22 cellular contexts compared by ENCODE assay signal in genomic region chr13:114161028-114161556, GRCh38. TPM values are rescaled to one million over a fixed set of nuclear protein-coding genes. Genes with fewer than 3 reads are reported as not detected.
DNase-seq lines count a peak whose midpoint lies in the region; ATAC-seq and TF ChIP-seq lines count a peak whose summit lies in the region.
"Had no signal": no experiment of that assay in that cellular context is flagged by ENCODE, and none has a peak within 500 bp of the region (broad histone marks: within the 10 kb centered on the region; RNA-seq: fewer than 3 reads in every experiment).

No MANE protein-coding gene starts in this region.

- H3K9me3 ChIP-seq in CD8-positive, alpha-beta T cell (ENCODE audit: low read length): no peaks in the 10 kb centered on the region
- H3K9me3 ChIP-seq: gastroesophageal sphincter, left lung, Peyer's patch, SK-N-SH, tibial nerve had no signal

- no peak for ATAC-seq in CD8-positive, alpha-beta T cell
- ATAC-seq in natural killer cell treated with Interleukin-12 subunit alpha and Interleukin-12 subunit beta and Interleukin-15 and Interleukin-18, amount 100 ng/mL, for 72 hours: peak in 1 of 2 donors; percentile 45
- ATAC-seq in GM18505 (IDR thresholded peaks at IDR 0.05; ENCODE audit: unreplicated experiment) (no peak), GM18511 (IDR thresholded peaks at IDR 0.05; ENCODE audit: unreplicated experiment) (no peak)

- no peak overlapping the region for H3K27ac ChIP-seq in CD8-positive, alpha-beta T cell (ENCODE audit: low read depth, low read length)
- H3K27ac ChIP-seq: gastroesophageal sphincter, tibial nerve had no signal

- peak overlapping the region; percentile 92 for H3K27ac Mint-ChIP-seq in activated CD4-positive, alpha-beta T cell treated with anti-CD3 and anti-CD28 coated beads, Interleukin-2, amount 10 ng/mL, durations not matched to agents 7 days and 5 days
- H3K27ac Mint-ChIP-seq in activated CD4-positive, alpha-beta T cell treated with anti-CD3 and anti-CD28 coated beads, Interleukin-2, amount 10 ng/mL, durations not matched to agents 24 days and 14 days: no peak overlapping the region
- H3K27ac Mint-ChIP-seq in CD8-positive, alpha-beta T cell: peak overlapping the region; percentile 88
- peak overlapping the region; percentile 43 to 51 for H3K27ac Mint-ChIP-seq in natural killer cell treated with Interleukin-12 subunit alpha and Interleukin-12 subunit beta and Interleukin-15 and Interleukin-18, amount 100 ng/mL, for 72 hours
- H3K27ac Mint-ChIP-seq: activated T-helper 2 cell treated with anti-CD3 and anti-CD28 coated beads, Interferon-gamma antibody, Interleukin-2, Interleukin-4, amounts not matched to agents 10 μg/mL and 5 μg/mL and 100 μg/mL, durations not matched to agents 14 hours and 24 hours and 36 hours had no signal

- POLR2A ChIA-PET in activated CD4-positive, alpha-beta T cell treated with anti-CD3 and anti-CD28 coated beads, Interleukin-2, amount 10 ng/mL, durations not matched to agents 7 days and 5 days (lab: Charles Lee): no interaction called here
- POLR2A ChIA-PET in CD8-positive, alpha-beta T cell (lab: Charles Lee): interaction anchor here (0.8 to 1.9 kb wide), 6 partner anchors 10 to 318 kb away, joined by 3 to 9 read pairs (median 4); no protein-coding TSS in a partner anchor

- H3K27me3 Mint-ChIP-seq in activated CD4-positive, alpha-beta T cell treated with anti-CD3 and anti-CD28 coated beads, Interleukin-2, amount 10 ng/mL, durations not matched to agents 7 days and 5 days: peaks cover 18% of the 10 kb centered on the region
- H3K27me3 Mint-ChIP-seq in activated CD4-positive, alpha-beta T cell treated with anti-CD3 and anti-CD28 coated beads, Interleukin-2, amount 10 ng/mL, durations not matched to agents 24 days and 14 days: peaks cover 27% of the 10 kb centered on the region
- H3K27me3 Mint-ChIP-seq in CD8-positive, alpha-beta T cell (ENCODE audit: low read depth): no peaks in the 10 kb centered on the region
- no peaks in the 10 kb centered on the region for H3K27me3 Mint-ChIP-seq in natural killer cell treated with Interleukin-12 subunit alpha and Interleukin-12 subunit beta and Interleukin-15 and Interleukin-18, amount 100 ng/mL, for 72 hours

- intact Hi-C loops in activated CD4-positive, alpha-beta T cell treated with anti-CD3 and anti-CD28 coated beads, Interleukin-2, amount 10 ng/mL, durations not matched to agents 24 days and 14 days (cut with micrococcal nuclease): no loop called here
- intact Hi-C loops in CD8-positive, alpha-beta T cell (cut with DNase I, micrococcal nuclease): no loop called here

- H3K36me3 Mint-ChIP-seq in activated CD4-positive, alpha-beta T cell treated with anti-CD3 and anti-CD28 coated beads, Interleukin-2, amount 10 ng/mL, durations not matched to agents 7 days and 5 days (ENCODE audit: low read depth): peaks cover 24% of the 10 kb centered on the region
- H3K36me3 Mint-ChIP-seq in activated CD4-positive, alpha-beta T cell treated with anti-CD3 and anti-CD28 coated beads, Interleukin-2, amount 10 ng/mL, durations not matched to agents 24 days and 14 days (ENCODE audit: low read depth): peaks cover 13% of the 10 kb centered on the region
- H3K36me3 Mint-ChIP-seq in CD8-positive, alpha-beta T cell: peaks cover 30% of the 10 kb centered on the region
- H3K36me3 Mint-ChIP-seq in natural killer cell treated with Interleukin-12 subunit alpha and Interleukin-12 subunit beta and Interleukin-15 and Interleukin-18, amount 100 ng/mL, for 72 hours: no peaks in the 10 kb centered on the region

- peaks cover 77% of the 10 kb centered on the region for H3K4me1 Mint-ChIP-seq in activated CD4-positive, alpha-beta T cell treated with anti-CD3 and anti-CD28 coated beads, Interleukin-2, amount 10 ng/mL, durations not matched to agents 7 days and 5 days
- H3K4me1 Mint-ChIP-seq in activated CD4-positive, alpha-beta T cell treated with anti-CD3 and anti-CD28 coated beads, Interleukin-2, amount 10 ng/mL, durations not matched to agents 24 days and 14 days: peaks cover 47% of the 10 kb centered on the region
- peaks cover 85% of the 10 kb centered on the region for H3K4me1 Mint-ChIP-seq in CD8-positive, alpha-beta T cell (ENCODE audit: low read depth)
- peaks cover 55 to 57% of the 10 kb centered on the region in 2 donors for H3K4me1 Mint-ChIP-seq in natural killer cell treated with Interleukin-12 subunit alpha and Interleukin-12 subunit beta and Interleukin-15 and Interleukin-18, amount 100 ng/mL, for 72 hours (ENCODE audit: low read depth in 2 of 2)

- no peaks in the 10 kb centered on the region for H3K36me3 ChIP-seq in CD8-positive, alpha-beta T cell (ENCODE audit: insufficient read depth, low read length)
- H3K36me3 ChIP-seq: gastroesophageal sphincter, left lung, Peyer's patch, tibial nerve had no signal

- peaks cover 11% of the 10 kb centered on the region for H3K9me3 Mint-ChIP-seq in activated CD4-positive, alpha-beta T cell treated with anti-CD3 and anti-CD28 coated beads, Interleukin-2, amount 10 ng/mL, durations not matched to agents 7 days and 5 days
- H3K9me3 Mint-ChIP-seq in activated CD4-positive, alpha-beta T cell treated with anti-CD3 and anti-CD28 coated beads, Interleukin-2, amount 10 ng/mL, durations not matched to agents 24 days and 14 days: no peaks in the 10 kb centered on the region
- H3K9me3 Mint-ChIP-seq in CD8-positive, alpha-beta T cell: peaks cover 12% of the 10 kb centered on the region
- no peaks in the 10 kb centered on the region for H3K9me3 Mint-ChIP-seq in natural killer cell treated with Interleukin-12 subunit alpha and Interleukin-12 subunit beta and Interleukin-15 and Interleukin-18, amount 100 ng/mL, for 72 hours
- H3K9me3 Mint-ChIP-seq: activated T-helper 2 cell treated with anti-CD3 and anti-CD28 coated beads, Interferon-gamma antibody, Interleukin-2, Interleukin-4, amounts not matched to agents 10 μg/mL and 5 μg/mL and 100 μg/mL, durations not matched to agents 14 hours and 24 hours and 36 hours had no signal

- no peak for DNase-seq in activated CD4-positive, alpha-beta T cell treated with anti-CD3 and anti-CD28 coated beads, Interleukin-2, amount 10 ng/mL, durations not matched to agents 7 days and 5 days
- no peak for DNase-seq in activated CD4-positive, alpha-beta T cell treated with anti-CD3 and anti-CD28 coated beads, Interleukin-2, amount 10 ng/mL, durations not matched to agents 24 days and 14 days
- DNase-seq in CD8-positive, alpha-beta T cell: no peak
- DNase-seq in dermis blood vessel endothelial cell: peak; percentile 92
- no peak for DNase-seq in natural killer cell treated with Interleukin-12 subunit alpha and Interleukin-12 subunit beta and Interleukin-15 and Interleukin-18, amount 100 ng/mL, for 72 hours (ENCODE audit: low spot score)
- no peak for DNase-seq in midbrain (lab: John Stamatoyannopoulos, UW)
- DNase-seq: activated CD4-positive, alpha-beta T cell treated with anti-CD3 and anti-CD28 coated beads, Interleukin-2, amount 50 U/mL, for 4 hours; DMS53; GOT3; Karpas-422; NCI-H2171; NCI-H82; SK-N-SH had no signal

- no peak overlapping the region for H3K4me3 Mint-ChIP-seq in activated CD4-positive, alpha-beta T cell treated with anti-CD3 and anti-CD28 coated beads, Interleukin-2, amount 10 ng/mL, durations not matched to agents 7 days and 5 days
- no peak overlapping the region for H3K4me3 Mint-ChIP-seq in activated CD4-positive, alpha-beta T cell treated with anti-CD3 and anti-CD28 coated beads, Interleukin-2, amount 10 ng/mL, durations not matched to agents 24 days and 14 days
- H3K4me3 Mint-ChIP-seq in CD8-positive, alpha-beta T cell: no peak overlapping the region
- peak overlapping the region; percentile 69 for H3K4me3 Mint-ChIP-seq in natural killer cell treated with Interleukin-12 subunit alpha and Interleukin-12 subunit beta and Interleukin-15 and Interleukin-18, amount 100 ng/mL, for 72 hours

- no peak for TF ChIP-seq POLR2A in GM18505 (IDR thresholded peaks at IDR 0.05; ENCODE audit: borderline replicate concordance, extremely low read depth, insufficient read depth, insufficient read length)

- H3K27me3 ChIP-seq in CD8-positive, alpha-beta T cell (ENCODE audit: insufficient read depth, low read length): no peaks in the 10 kb centered on the region
- H3K27me3 ChIP-seq: gastroesophageal sphincter, Peyer's patch had no signal

- peak overlapping the region; percentile 5 for H3K4me3 ChIP-seq in CD8-positive, alpha-beta T cell (ENCODE audit: low read depth, low read length)
- H3K4me3 ChIP-seq: gastroesophageal sphincter had no signal

- CTCF ChIA-PET in activated CD4-positive, alpha-beta T cell treated with anti-CD3 and anti-CD28 coated beads, Interleukin-2, amount 10 ng/mL, durations not matched to agents 7 days and 5 days (lab: Charles Lee): interaction anchor here (0.8 to 1.9 kb wide), 6 partner anchors 10 to 51 kb away, joined by 3 to 6 read pairs (median 4); no protein-coding TSS in a partner anchor
- CTCF ChIA-PET in CD8-positive, alpha-beta T cell (lab: Charles Lee): interaction anchor here (1.0 to 1.4 kb wide), 2 partner anchors 10 to 18 kb away, joined by 3 to 5 read pairs; no protein-coding TSS in a partner anchor

- TF ChIP-seq CTCF in CD8-positive, alpha-beta T cell (IDR thresholded peaks at IDR 0.05): no peak

- H3K4me1 ChIP-seq in CD8-positive, alpha-beta T cell (ENCODE audit: insufficient read depth, low read length): peaks cover 71% of the 10 kb centered on the region

RNA-seq across cellular contexts. Expression of gene CFAP97D2, which starts 18.0 kb away (rescaled TPM):
- not detected for total RNA-seq in activated CD4-positive, alpha-beta T cell treated with anti-CD3 and anti-CD28 coated beads, Interleukin-2, amount 10 ng/mL, durations not matched to agents 7 days and 5 days
- not detected in 2 replicates for total RNA-seq in activated CD4-positive, alpha-beta T cell treated with anti-CD3 and anti-CD28 coated beads, Interleukin-2, amount 10 ng/mL, durations not matched to agents 24 days and 14 days
- total RNA-seq in CD8-positive, alpha-beta T cell: 1 to 10 TPM; 3.8 to 4.1 TPM
- not detected in 2 replicates for total RNA-seq in dermis blood vessel endothelial cell
- total RNA-seq in natural killer cell treated with Interleukin-12 subunit alpha and Interleukin-12 subunit beta and Interleukin-15 and Interleukin-18, amount 100 ng/mL, for 72 hours: not detected
- total RNA-seq: A172; activated T-helper 2 cell treated with anti-CD3 and anti-CD28 coated beads, Interferon-gamma antibody, Interleukin-2, Interleukin-4, amounts not matched to agents 10 μg/mL and 5 μg/mL and 100 μg/mL, durations not matched to agents 14 hours and 24 hours and 36 hours; epithelial cell of proximal tubule; gastroesophageal sphincter; Peyer's patch; tibial nerve had no signal

RNA-seq across cellular contexts. Expression of gene RASA3, which starts 28.7 kb away (rescaled TPM):
- total RNA-seq in activated CD4-positive, alpha-beta T cell treated with anti-CD3 and anti-CD28 coated beads, Interleukin-2, amount 10 ng/mL, durations not matched to agents 7 days and 5 days: 100 to 1,000 TPM; 114 to 115 TPM
- total RNA-seq in activated CD4-positive, alpha-beta T cell treated with anti-CD3 and anti-CD28 coated beads, Interleukin-2, amount 10 ng/mL, durations not matched to agents 24 days and 14 days: 15.9 TPM in 2 replicates
- 100 to 1,000 TPM; 144 TPM for total RNA-seq in CD8-positive, alpha-beta T cell
- total RNA-seq in dermis blood vessel endothelial cell: 35.4 and 51.4 TPM in 2 replicates
- 10 to 100 TPM in 1 of 2 donors, 1 to 10 TPM in 1; 6.9 to 11.7 TPM for total RNA-seq in natural killer cell treated with Interleukin-12 subunit alpha and Interleukin-12 subunit beta and Interleukin-15 and Interleukin-18, amount 100 ng/mL, for 72 hours
